1 cellular context compared by ENCODE assay signal in the genomic region with DNA sequence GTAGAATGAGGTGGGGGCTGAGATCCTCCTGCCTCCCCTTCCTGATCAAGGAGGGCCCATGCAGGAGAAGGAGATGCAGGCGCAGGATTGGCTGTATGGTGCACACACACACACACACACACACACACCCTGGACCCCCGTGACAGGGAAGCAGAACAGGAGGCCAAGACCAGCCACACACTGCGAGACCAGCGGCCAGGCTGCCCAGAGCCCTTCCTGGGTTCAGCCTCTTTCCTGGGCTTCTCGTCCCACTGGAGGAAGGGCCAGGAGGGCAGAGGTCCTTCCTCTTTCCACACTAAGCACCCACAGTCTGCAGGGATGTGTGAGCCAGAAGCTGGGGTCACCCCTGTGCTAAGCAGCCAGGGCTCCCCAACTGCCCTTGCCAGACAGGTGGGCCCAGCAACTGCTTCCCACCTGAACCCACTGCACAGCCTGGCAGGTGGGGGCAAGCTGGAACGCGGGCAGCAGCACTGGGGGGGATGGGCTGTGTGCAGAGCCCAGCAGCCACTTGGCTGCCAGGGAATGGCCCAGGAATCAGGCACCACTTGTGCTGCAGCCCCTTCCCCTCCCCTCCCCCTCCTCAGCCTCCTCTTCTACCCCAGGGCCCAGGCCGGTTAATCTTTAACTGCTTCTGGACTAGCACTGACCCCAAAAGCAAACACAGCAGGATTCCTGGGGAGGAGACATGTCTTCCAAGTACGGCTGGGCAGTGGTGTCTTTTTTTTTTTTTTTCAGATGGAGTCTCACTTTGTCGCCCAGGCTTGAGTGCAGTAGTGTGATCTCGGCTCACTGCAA.
TF ChIP-seq lines count a peak whose summit lies in the region.

No MANE protein-coding gene starts in this region.

TF ChIP-seq in HepG2, 621 proteins besides CTCF, POLR2A, EP300 and RAD21 (continues in another document):
- TF ChIP-seq, protein P1, sequence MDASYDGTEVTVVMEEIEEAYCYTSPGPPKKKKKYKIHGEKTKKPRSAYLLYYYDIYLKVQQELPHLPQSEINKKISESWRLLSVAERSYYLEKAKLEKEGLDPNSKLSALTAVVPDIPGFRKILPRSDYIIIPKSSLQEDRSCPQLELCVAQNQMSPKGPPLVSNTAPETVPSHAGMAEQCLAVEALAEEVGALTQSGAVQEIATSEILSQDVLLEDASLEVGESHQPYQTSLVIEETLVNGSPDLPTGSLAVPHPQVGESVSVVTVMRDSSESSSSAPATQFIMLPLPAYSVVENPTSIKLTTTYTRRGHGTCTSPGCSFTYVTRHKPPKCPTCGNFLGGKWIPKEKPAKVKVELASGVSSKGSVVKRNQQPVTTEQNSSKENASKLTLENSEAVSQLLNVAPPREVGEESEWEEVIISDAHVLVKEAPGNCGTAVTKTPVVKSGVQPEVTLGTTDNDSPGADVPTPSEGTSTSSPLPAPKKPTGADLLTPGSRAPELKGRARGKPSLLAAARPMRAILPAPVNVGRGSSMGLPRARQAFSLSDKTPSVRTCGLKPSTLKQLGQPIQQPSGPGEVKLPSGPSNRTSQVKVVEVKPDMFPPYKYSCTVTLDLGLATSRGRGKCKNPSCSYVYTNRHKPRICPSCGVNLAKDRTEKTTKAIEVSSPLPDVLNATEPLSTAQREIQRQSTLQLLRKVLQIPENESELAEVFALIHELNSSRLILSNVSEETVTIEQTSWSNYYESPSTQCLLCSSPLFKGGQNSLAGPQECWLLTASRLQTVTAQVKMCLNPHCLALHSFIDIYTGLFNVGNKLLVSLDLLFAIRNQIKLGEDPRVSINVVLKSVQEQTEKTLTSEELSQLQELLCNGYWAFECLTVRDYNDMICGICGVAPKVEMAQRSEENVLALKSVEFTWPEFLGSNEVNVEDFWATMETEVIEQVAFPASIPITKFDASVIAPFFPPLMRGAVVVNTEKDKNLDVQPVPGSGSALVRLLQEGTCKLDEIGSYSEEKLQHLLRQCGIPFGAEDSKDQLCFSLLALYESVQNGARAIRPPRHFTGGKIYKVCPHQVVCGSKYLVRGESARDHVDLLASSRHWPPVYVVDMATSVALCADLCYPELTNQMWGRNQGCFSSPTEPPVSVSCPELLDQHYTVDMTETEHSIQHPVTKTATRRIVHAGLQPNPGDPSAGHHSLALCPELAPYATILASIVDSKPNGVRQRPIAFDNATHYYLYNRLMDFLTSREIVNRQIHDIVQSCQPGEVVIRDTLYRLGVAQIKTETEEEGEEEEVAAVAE (CRISPR knock-in tag; IDR thresholded peaks at IDR 0.05; ENCODE audit: borderline replicate concordance), result no peak; the same call in 1 of the 2 replicates
- TF ChIP-seq NFIB (CRISPR knock-in tag; IDR thresholded peaks at IDR 0.05; ENCODE audit: borderline replicate concordance) (no peak), ZBTB8A (CRISPR knock-in tag; IDR thresholded peaks at IDR 0.05; ENCODE audit: borderline replicate concordance, low read depth) (no peak), HOXA7 (CRISPR knock-in tag; IDR thresholded peaks at IDR 0.05) (no peak), FOXA3 (CRISPR knock-in tag; IDR thresholded peaks at IDR 0.05) (peak; percentile 73), DNMT3B (CRISPR knock-in tag; conservative IDR thresholded peaks at IDR 0.05) (0 out of 2 replicates have a peak, but pooled peaks have one; percentile 26), CEBPB (IDR thresholded peaks at IDR 0.05; ENCODE audit: borderline replicate concordance, low read depth, low read length) (no peak), ZFP36L1 (CRISPR knock-in tag; IDR thresholded peaks at IDR 0.05) (no peak), ARHGAP35 (CRISPR knock-in tag; IDR thresholded peaks at IDR 0.05; ENCODE audit: borderline replicate concordance) (no peak), ZNF674 (CRISPR knock-in tag; IDR thresholded peaks at IDR 0.05; ENCODE audit: low read depth) (no peak), MIER2 (CRISPR knock-in tag; IDR thresholded peaks at IDR 0.05) (no peak), WIZ (CRISPR knock-in tag; IDR thresholded peaks at IDR 0.05) (no peak), SAFB2 (CRISPR knock-in tag; IDR thresholded peaks at IDR 0.05; ENCODE audit: borderline replicate concordance, low read depth) (no peak), DMAP1 (CRISPR knock-in tag; IDR thresholded peaks at IDR 0.05) (0 out of 2 replicates have a peak, but pooled peaks have one; percentile 34), ZNF510 (CRISPR knock-in tag; IDR thresholded peaks at IDR 0.05; ENCODE audit: low read depth) (no peak), ZBTB38 (CRISPR knock-in tag; IDR thresholded peaks at IDR 0.05) (no peak), RFX5 (IDR thresholded peaks at IDR 0.05; ENCODE audit: low read depth, low read length) (no peak), SOX6 (IDR thresholded peaks at IDR 0.05) (no peak), SOX6 (CRISPR knock-in tag; IDR thresholded peaks at IDR 0.05) (peak; percentile 43; the same call in 1 of the 2 replicates), KDM2A (CRISPR knock-in tag; IDR thresholded peaks at IDR 0.05; ENCODE audit: borderline replicate concordance, low read depth) (peak; percentile 68; the same call in 1 of the 2 replicates), SIX1 (CRISPR knock-in tag; IDR thresholded peaks at IDR 0.05; ENCODE audit: borderline replicate concordance) (0 out of 2 replicates have a peak, but pooled peaks have one; percentile 9), HNRNPK (IDR thresholded peaks at IDR 0.05; ENCODE audit: low read depth, low read length, poor library complexity, severe bottlenecking) (peak; percentile 71), SNAI1 (CRISPR knock-in tag; IDR thresholded peaks at IDR 0.05; ENCODE audit: borderline replicate concordance) (no peak)
- TF ChIP-seq, protein P2, sequence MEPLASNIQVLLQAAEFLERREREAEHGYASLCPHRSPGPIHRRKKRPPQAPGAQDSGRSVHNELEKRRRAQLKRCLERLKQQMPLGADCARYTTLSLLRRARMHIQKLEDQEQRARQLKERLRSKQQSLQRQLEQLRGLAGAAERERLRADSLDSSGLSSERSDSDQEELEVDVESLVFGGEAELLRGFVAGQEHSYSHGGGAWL (CRISPR knock-in tag; IDR thresholded peaks at IDR 0.05), result no peak
- TF ChIP-seq, protein P3, sequence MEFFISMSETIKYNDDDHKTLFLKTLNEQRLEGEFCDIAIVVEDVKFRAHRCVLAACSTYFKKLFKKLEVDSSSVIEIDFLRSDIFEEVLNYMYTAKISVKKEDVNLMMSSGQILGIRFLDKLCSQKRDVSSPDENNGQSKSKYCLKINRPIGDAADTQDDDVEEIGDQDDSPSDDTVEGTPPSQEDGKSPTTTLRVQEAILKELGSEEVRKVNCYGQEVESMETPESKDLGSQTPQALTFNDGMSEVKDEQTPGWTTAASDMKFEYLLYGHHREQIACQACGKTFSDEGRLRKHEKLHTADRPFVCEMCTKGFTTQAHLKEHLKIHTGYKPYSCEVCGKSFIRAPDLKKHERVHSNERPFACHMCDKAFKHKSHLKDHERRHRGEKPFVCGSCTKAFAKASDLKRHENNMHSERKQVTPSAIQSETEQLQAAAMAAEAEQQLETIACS (CRISPR knock-in tag; IDR thresholded peaks at IDR 0.05), result no peak
- TF ChIP-seq, protein P4, sequence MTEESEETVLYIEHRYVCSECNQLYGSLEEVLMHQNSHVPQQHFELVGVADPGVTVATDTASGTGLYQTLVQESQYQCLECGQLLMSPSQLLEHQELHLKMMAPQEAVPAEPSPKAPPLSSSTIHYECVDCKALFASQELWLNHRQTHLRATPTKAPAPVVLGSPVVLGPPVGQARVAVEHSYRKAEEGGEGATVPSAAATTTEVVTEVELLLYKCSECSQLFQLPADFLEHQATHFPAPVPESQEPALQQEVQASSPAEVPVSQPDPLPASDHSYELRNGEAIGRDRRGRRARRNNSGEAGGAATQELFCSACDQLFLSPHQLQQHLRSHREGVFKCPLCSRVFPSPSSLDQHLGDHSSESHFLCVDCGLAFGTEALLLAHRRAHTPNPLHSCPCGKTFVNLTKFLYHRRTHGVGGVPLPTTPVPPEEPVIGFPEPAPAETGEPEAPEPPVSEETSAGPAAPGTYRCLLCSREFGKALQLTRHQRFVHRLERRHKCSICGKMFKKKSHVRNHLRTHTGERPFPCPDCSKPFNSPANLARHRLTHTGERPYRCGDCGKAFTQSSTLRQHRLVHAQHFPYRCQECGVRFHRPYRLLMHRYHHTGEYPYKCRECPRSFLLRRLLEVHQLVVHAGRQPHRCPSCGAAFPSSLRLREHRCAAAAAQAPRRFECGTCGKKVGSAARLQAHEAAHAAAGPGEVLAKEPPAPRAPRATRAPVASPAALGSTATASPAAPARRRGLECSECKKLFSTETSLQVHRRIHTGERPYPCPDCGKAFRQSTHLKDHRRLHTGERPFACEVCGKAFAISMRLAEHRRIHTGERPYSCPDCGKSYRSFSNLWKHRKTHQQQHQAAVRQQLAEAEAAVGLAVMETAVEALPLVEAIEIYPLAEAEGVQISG (CRISPR knock-in tag; IDR thresholded peaks at IDR 0.05), result no peak; the same call in 1 of the 2 replicates
- TF ChIP-seq, protein P5, sequence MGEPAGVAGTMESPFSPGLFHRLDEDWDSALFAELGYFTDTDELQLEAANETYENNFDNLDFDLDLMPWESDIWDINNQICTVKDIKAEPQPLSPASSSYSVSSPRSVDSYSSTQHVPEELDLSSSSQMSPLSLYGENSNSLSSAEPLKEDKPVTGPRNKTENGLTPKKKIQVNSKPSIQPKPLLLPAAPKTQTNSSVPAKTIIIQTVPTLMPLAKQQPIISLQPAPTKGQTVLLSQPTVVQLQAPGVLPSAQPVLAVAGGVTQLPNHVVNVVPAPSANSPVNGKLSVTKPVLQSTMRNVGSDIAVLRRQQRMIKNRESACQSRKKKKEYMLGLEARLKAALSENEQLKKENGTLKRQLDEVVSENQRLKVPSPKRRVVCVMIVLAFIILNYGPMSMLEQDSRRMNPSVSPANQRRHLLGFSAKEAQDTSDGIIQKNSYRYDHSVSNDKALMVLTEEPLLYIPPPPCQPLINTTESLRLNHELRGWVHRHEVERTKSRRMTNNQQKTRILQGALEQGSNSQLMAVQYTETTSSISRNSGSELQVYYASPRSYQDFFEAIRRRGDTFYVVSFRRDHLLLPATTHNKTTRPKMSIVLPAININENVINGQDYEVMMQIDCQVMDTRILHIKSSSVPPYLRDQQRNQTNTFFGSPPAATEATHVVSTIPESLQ (CRISPR knock-in tag; conservative IDR thresholded peaks at IDR 0.05), result no peak
- TF ChIP-seq, protein P6, sequence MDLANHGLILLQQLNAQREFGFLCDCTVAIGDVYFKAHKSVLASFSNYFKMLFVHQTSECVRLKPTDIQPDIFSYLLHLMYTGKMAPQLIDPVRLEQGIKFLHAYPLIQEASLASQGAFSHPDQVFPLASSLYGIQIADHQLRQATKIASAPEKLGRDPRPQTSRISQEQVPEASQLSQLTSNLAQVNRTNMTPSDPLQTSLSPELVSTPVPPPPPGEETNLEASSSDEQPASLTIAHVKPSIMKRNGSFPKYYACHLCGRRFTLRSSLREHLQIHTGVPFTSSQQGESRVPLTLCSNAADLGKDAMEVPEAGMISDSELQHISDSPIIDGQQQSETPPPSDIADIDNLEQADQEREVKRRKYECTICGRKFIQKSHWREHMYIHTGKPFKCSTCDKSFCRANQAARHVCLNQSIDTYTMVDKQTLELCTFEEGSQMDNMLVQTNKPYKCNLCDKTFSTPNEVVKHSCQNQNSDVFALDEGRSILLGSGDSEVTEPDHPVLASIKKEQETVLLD (CRISPR knock-in tag; IDR thresholded peaks at IDR 0.05; ENCODE audit: low read depth), result no peak
- TF ChIP-seq, protein P7, sequence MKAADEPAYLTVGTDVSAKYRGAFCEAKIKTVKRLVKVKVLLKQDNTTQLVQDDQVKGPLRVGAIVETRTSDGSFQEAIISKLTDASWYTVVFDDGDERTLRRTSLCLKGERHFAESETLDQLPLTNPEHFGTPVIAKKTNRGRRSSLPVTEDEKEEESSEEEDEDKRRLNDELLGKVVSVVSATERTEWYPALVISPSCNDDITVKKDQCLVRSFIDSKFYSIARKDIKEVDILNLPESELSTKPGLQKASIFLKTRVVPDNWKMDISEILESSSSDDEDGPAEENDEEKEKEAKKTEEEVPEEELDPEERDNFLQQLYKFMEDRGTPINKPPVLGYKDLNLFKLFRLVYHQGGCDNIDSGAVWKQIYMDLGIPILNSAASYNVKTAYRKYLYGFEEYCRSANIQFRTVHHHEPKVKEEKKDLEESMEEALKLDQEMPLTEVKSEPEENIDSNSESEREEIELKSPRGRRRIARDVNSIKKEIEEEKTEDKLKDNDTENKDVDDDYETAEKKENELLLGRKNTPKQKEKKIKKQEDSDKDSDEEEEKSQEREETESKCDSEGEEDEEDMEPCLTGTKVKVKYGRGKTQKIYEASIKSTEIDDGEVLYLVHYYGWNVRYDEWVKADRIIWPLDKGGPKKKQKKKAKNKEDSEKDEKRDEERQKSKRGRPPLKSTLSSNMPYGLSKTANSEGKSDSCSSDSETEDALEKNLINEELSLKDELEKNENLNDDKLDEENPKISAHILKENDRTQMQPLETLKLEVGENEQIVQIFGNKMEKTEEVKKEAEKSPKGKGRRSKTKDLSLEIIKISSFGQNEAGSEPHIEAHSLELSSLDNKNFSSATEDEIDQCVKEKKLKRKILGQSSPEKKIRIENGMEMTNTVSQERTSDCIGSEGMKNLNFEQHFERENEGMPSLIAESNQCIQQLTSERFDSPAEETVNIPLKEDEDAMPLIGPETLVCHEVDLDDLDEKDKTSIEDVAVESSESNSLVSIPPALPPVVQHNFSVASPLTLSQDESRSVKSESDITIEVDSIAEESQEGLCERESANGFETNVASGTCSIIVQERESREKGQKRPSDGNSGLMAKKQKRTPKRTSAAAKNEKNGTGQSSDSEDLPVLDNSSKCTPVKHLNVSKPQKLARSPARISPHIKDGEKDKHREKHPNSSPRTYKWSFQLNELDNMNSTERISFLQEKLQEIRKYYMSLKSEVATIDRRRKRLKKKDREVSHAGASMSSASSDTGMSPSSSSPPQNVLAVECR (CRISPR knock-in tag; IDR thresholded peaks at IDR 0.05; ENCODE audit: borderline replicate concordance), result peak; percentile 46; the same call in 1 of the 2 replicates
- TF ChIP-seq, protein P8, sequence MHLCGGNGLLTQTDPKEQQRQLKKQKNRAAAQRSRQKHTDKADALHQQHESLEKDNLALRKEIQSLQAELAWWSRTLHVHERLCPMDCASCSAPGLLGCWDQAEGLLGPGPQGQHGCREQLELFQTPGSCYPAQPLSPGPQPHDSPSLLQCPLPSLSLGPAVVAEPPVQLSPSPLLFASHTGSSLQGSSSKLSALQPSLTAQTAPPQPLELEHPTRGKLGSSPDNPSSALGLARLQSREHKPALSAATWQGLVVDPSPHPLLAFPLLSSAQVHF (CRISPR knock-in tag; IDR thresholded peaks at IDR 0.05), result no peak
- TF ChIP-seq, protein P9, sequence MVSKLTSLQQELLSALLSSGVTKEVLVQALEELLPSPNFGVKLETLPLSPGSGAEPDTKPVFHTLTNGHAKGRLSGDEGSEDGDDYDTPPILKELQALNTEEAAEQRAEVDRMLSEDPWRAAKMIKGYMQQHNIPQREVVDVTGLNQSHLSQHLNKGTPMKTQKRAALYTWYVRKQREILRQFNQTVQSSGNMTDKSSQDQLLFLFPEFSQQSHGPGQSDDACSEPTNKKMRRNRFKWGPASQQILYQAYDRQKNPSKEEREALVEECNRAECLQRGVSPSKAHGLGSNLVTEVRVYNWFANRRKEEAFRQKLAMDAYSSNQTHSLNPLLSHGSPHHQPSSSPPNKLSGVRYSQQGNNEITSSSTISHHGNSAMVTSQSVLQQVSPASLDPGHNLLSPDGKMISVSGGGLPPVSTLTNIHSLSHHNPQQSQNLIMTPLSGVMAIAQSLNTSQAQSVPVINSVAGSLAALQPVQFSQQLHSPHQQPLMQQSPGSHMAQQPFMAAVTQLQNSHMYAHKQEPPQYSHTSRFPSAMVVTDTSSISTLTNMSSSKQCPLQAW (CRISPR knock-in tag; IDR thresholded peaks at IDR 0.05), result peak; percentile 99
